In the genomic region with DNA sequence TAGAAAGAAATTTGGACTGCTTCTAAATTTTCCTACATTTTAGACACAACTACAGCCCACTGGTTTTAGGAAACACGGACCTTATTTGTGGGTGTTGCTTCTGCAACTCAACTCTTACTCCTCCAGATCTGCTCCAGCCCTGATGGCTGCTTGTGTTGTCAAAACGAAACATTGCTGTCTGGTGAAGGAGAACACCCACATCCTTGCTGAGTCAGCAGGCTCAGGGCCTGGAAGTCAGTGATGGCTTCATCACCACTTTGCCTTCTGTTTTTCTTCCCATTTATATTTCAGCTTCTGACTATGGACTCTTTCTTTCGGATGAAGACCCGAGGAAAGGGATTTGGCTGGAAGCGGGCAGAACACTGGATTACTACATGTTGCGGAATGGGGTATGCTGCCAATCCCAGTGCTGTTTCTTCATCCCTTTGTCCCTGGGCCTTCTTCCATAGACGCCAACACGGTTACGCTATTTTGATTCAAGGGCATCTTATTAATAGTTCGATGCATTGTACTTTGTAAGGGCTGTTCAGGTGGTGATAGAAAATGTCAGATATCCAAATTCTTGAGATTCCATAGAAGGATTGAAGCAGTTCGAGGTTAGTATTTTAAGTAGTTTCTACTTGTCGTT, we compare ENCODE assay signal across 8 cellular contexts.
A peak's percentile ranks its signal among the peaks of the same experiment; 100 is the strongest.
DNase-seq lines count a peak whose midpoint lies in the region; ATAC-seq and TF ChIP-seq lines count a peak whose summit lies in the region.

No MANE protein-coding gene starts in this region.

- no peaks in the 10 kb centered on the region for H3K27me3 Mint-ChIP-seq in glutamatergic neuron (ENCODE audit: unreplicated experiment)

- H3K9me3 ChIP-seq in OCI-LY3 (ENCODE audit: insufficient read depth, low read length) (no peaks in the 10 kb centered on the region; the same call in 1 of the 2 replicates), left lung (no peaks in the 10 kb centered on the region)

- no peak for TF ChIP-seq CTCF in OCI-LY3 (IDR thresholded peaks at IDR 0.05; ENCODE audit: low read depth, low read length)
- TF ChIP-seq CTCF in left lung (IDR thresholded peaks at IDR 0.05), result no peak
- TF ChIP-seq CTCF in glutamatergic neuron (IDR thresholded peaks at IDR 0.05; ENCODE audit: partially characterized antibody, unreplicated experiment), result no peak

- H3K36me3 ChIP-seq in OCI-LY3 (replicated peaks; ENCODE audit: low read depth, low read length) (peaks cover 4% of the 10 kb centered on the region), left lung (no peaks in the 10 kb centered on the region)

- H3K4me3 ChIP-seq in OCI-LY3 (ENCODE audit: low read length) (peak overlapping the region; percentile 74), left lung (no peak overlapping the region)

- no peaks in the 10 kb centered on the region for H3K79me2 ChIP-seq in OCI-LY3 (ENCODE audit: low read length)

- ATAC-seq in GM21423 (IDR thresholded peaks at IDR 0.05; ENCODE audit: unreplicated experiment) (peak; percentile 85), left lung (peak; percentile 60)

- H3K9ac ChIP-seq in OCI-LY3 (ENCODE audit: low read length), result peak overlapping the region; percentile 59

- H3K27ac ChIP-seq in OCI-LY3 (ENCODE audit: low read length), result peak overlapping the region; percentile 84
- peak overlapping the region in 1 of 2 donors; percentile 13 for H3K27ac ChIP-seq in left lung

- peaks cover 4% of the 10 kb centered on the region for H3K36me3 Mint-ChIP-seq in glutamatergic neuron (ENCODE audit: unreplicated experiment)

- H3K27me3 ChIP-seq in OCI-LY3 (ENCODE audit: low read depth, low read length) (no peaks in the 10 kb centered on the region), left lung (no peaks in the 10 kb centered on the region)

- H3K4me3 Mint-ChIP-seq in glutamatergic neuron (ENCODE audit: unreplicated experiment), result no peak overlapping the region

- H2AFZ ChIP-seq in OCI-LY3 (ENCODE audit: low read depth, low read length), result no peak overlapping the region

- H3K9me3 Mint-ChIP-seq in glutamatergic neuron (ENCODE audit: unreplicated experiment), result peaks cover under 1% of the 10 kb centered on the region

- DNase-seq in GM04503 (ENCODE audit: low read depth) (peak; percentile 27), left lung (peak in 1 of 2 donors; percentile 52), amniotic stem cell (lab: John Stamatoyannopoulos, UW) (no peak), NAMALWA (ENCODE audit: low spot score) (no peak), glutamatergic neuron (no peak), NCI-H2227 (lab: John Stamatoyannopoulos, UW; ENCODE audit: unreplicated experiment) (no peak)

- H4K20me1 ChIP-seq in OCI-LY3 (ENCODE audit: insufficient read depth, low read length), result no peaks in the 10 kb centered on the region

- H3K4me1 Mint-ChIP-seq in glutamatergic neuron (ENCODE audit: low read depth, unreplicated experiment), result peaks cover 7% of the 10 kb centered on the region

- H3K27ac Mint-ChIP-seq in glutamatergic neuron (ENCODE audit: unreplicated experiment), result no peak overlapping the region

- H3K4me2 ChIP-seq in OCI-LY3 (ENCODE audit: low read length), result peak overlapping the region; percentile 93

- peaks cover 49% of the 10 kb centered on the region for H3K4me1 ChIP-seq in OCI-LY3 (ENCODE audit: low read length)
- peaks cover 0 to 15% of the 10 kb centered on the region in 2 donors for H3K4me1 ChIP-seq in left lung

- intact Hi-C loops in left lung (cut with DNase I), result loop anchor here in 1 of 2 donors (10.0 kb wide), 1 partner anchor 255 kb away; the partner anchor contains the start of gene TLN2
